ENCODE assay signal across 8 cellular contexts in genomic region chr15:31977812-31978662, GRCh38. TPM values are rescaled to one million over a fixed set of nuclear protein-coding genes. Genes with fewer than 3 reads are reported as not detected.
DNase-seq lines count a peak whose midpoint lies in the region; ATAC-seq, FAIRE-seq and TF ChIP-seq lines count a peak whose summit lies in the region.

No MANE protein-coding gene starts in this region.

- TF ChIP-seq POLR2A in gastroesophageal sphincter (IDR thresholded peaks at IDR 0.05), result no peak

- H3K27me3 ChIP-seq in gastroesophageal sphincter, result peaks cover 49% of the 10 kb centered on the region
- no peaks in the 10 kb centered on the region for H3K27me3 ChIP-seq in pancreas

- peak in 3 of 4 experiments; percentile 54 to 85 (median 72) for TF ChIP-seq CTCF in gastroesophageal sphincter (IDR thresholded peaks at IDR 0.05)
- TF ChIP-seq CTCF in pancreas (IDR thresholded peaks at IDR 0.05), result peak; percentile 46 to 93 (median 80)

- DNase-seq in OCI-M1 (lab: John Stamatoyannopoulos, UW) (peak; percentile 47), pancreas (peak in 5 of 6 donors; percentile 31 to 90 (median 65))
- DNase-seq in activated T-cell treated with anti-CD3 and anti-CD28 coated beads, Interleukin-2, amount 50 U/mL, for 48 hours, result peak; percentile 67 to 78

- peak overlapping the region; percentile 26 for H3K9ac ChIP-seq in ES-I3 (ENCODE audit: low read depth, low read length)

- WGBS in gastroesophageal sphincter (ENCODE audit: low coverage in 1 of 2), 2 donors, result 47 to 50% methylated on average over 8 to 10 of the region's 22 CpGs
- WGBS in pancreas, 2 donors, result 26 to 27% methylated on average over 22 of the region's 22 CpGs

- intact Hi-C loops in pancreas (cut with DNase I), result no loop called here

- H3K4me3 ChIP-seq in gastroesophageal sphincter (no peak overlapping the region), pancreas (no peak overlapping the region)

- no peaks in the 10 kb centered on the region for H3K9me3 ChIP-seq in ES-I3 (ENCODE audit: control insufficient read depth, insufficient read depth, low read length)
- H3K9me3 ChIP-seq in gastroesophageal sphincter, result no peaks in the 10 kb centered on the region
- H3K9me3 ChIP-seq in pancreas, result no peaks in the 10 kb centered on the region

- H3K36me3 ChIP-seq in ES-I3 (ENCODE audit: insufficient read depth, low read length) (no peaks in the 10 kb centered on the region), gastroesophageal sphincter (no peaks in the 10 kb centered on the region), pancreas (no peaks in the 10 kb centered on the region)

- TF ChIP-seq EP300 in gastroesophageal sphincter (IDR thresholded peaks at IDR 0.05), result no peak

- no peak overlapping the region for H3K27ac ChIP-seq in gastroesophageal sphincter
- H3K27ac ChIP-seq in pancreas, result no peak overlapping the region

- peaks cover 11% of the 10 kb centered on the region for H3K4me1 ChIP-seq in ES-I3 (ENCODE audit: insufficient read depth, low read length)
- peaks cover 0 to 11% (median 4%) of the 10 kb centered on the region in 3 donors for H3K4me1 ChIP-seq in gastroesophageal sphincter
- H3K4me1 ChIP-seq in pancreas, result no peaks in the 10 kb centered on the region

- ATAC-seq in HG03159 (IDR thresholded peaks at IDR 0.05; ENCODE audit: unreplicated experiment) (peak; percentile 70), gastroesophageal sphincter (no peak), pancreas (peak in 3 of 4 donors; percentile 89 to 91 (median 89)), GM21528 (IDR thresholded peaks at IDR 0.05; ENCODE audit: low FRiP score, unreplicated experiment) (no peak), HG02870 (IDR thresholded peaks at IDR 0.05; ENCODE audit: unreplicated experiment) (no peak)

- no peak for FAIRE-seq in pancreas (lab: Jason Lieb, UNC)

RNA-seq across cellular contexts. Expression of gene CHRNA7, which starts 52.3 kb away (rescaled TPM):
- total RNA-seq in gastroesophageal sphincter (1 to 10 TPM in 2 of 4 donors, under 1 TPM in 2; 0.13 to 2.5 (median 1.0) TPM), pancreas (1 to 10 TPM in 5 of 6 donors, under 1 TPM in 1; 0.76 to 9.2 (median 5.7) TPM)
- 1 to 10 TPM; 1.1 to 2.6 TPM for polyA plus RNA-seq in pancreas

Comparison
In these comparisons a context has a peak if more than half of its experiments do, and no peak if none do; other contexts are left out.
1. ATAC-seq: peak in HG03159 (single experiment) and pancreas (3 of 4); none in gastroesophageal sphincter (single experiment), GM21528 (single experiment) and HG02870 (single experiment).
2. Peak in every context shown above with its lines, with median percentiles within 50 percentile points of each other: DNase-seq.